29 cellular contexts compared by ENCODE assay signal in genomic region chr10:36681751-36682633, GRCh38.
DNase-seq lines count a peak whose midpoint lies in the region; FAIRE-seq and TF ChIP-seq lines count a peak whose summit lies in the region.
"Had no signal": no experiment of that assay in that cellular context is flagged by ENCODE, and none has a peak within 500 bp of the region (broad histone marks: within the 10 kb centered on the region; RNA-seq: fewer than 3 reads in every experiment).

No MANE protein-coding gene starts in this region.

- H3K4ac ChIP-seq in H1 (replicated peaks; ENCODE audit: insufficient read length, low read depth, low read length): no peak overlapping the region

- H3K9me3 ChIP-seq in H1 (ENCODE audit: insufficient read depth in 2 of 2, low read depth in 1 of 2, low read length in 1 of 2) (no peaks in the 10 kb centered on the region), mesodermal cell (ENCODE audit: control insufficient read depth, low read length) (no peaks in the 10 kb centered on the region), sigmoid colon (no peaks in the 10 kb centered on the region)
- H3K9me3 ChIP-seq: body of pancreas, gastrocnemius medialis, Peyer's patch, right lobe of liver, SJCRH30, upper lobe of left lung had no signal

- H4K20me1 ChIP-seq in H1 (replicated peaks in 1 of 2; ENCODE audit: control insufficient read depth in 1 of 2, insufficient read depth in 2 of 2, low read length in 2 of 2): no peaks in the 10 kb centered on the region

- H3K79me2 ChIP-seq in H1 (ENCODE audit: control insufficient read depth in 1 of 2, insufficient read depth in 2 of 2, low read length in 2 of 2): no peaks in the 10 kb centered on the region

- no peak overlapping the region for H3K9ac ChIP-seq in H1 (replicated peaks in 1 of 4; ENCODE audit: extremely low read depth in 1 of 4, low read depth in 3 of 4, low read length in 3 of 4)

- no peak overlapping the region for H2BK15ac ChIP-seq in H1 (ENCODE audit: low read length)

- H2BK120ac ChIP-seq in H1 (replicated peaks; ENCODE audit: low read depth, low read length): no peak overlapping the region

- H3K27me3 ChIP-seq in H1 (replicated peaks in 1 of 4; ENCODE audit: control insufficient read depth in 3 of 4, extremely low read depth in 1 of 4, insufficient read depth in 3 of 4, low read length in 3 of 4): no peaks in the 10 kb centered on the region
- no peaks in the 10 kb centered on the region for H3K27me3 ChIP-seq in sigmoid colon
- H3K27me3 ChIP-seq: body of pancreas, gastrocnemius medialis, Peyer's patch, right lobe of liver, SJCRH30, upper lobe of left lung had no signal

- no peak overlapping the region for H3K18ac ChIP-seq in H1 (ENCODE audit: extremely low read depth, low read length)

- POLR2A ChIA-PET in H1 (lab: Charles Lee; ENCODE audit: partially characterized antibody): no interaction called here

- no peaks in the 10 kb centered on the region for H3K27me3 Mint-ChIP-seq in activated naive CD4-positive, alpha-beta T cell treated with anti-CD3 and anti-CD28 coated beads for 36 hours (ENCODE audit: low read depth)
- H3K27me3 Mint-ChIP-seq: activated CD4-positive, alpha-beta T cell treated with anti-CD3 and anti-CD28 coated beads, Interleukin-2, amount 10 ng/mL, durations not matched to agents 24 days and 14 days; activated naive CD8-positive, alpha-beta T cell treated with anti-CD3 and anti-CD28 coated beads for 36 hours; CD4-positive, CD25-positive, alpha-beta regulatory T cell; memory B cell had no signal

- no peak for TF ChIP-seq RAD21 in H1 (IDR thresholded peaks at IDR 0.05 in 1 of 2, conservative IDR thresholded peaks at IDR 0.05 in 1 of 2; ENCODE audit: low read depth in 2 of 2, low read length in 2 of 2)

- intact Hi-C loops in sigmoid colon (cut with DNase I): no loop called here
- intact Hi-C loops in activated naive CD4-positive, alpha-beta T cell treated with anti-CD3 and anti-CD28 coated beads for 36 hours (cut with micrococcal nuclease): no loop called here

- no peaks in the 10 kb centered on the region for H3K36me3 Mint-ChIP-seq in activated naive CD4-positive, alpha-beta T cell treated with anti-CD3 and anti-CD28 coated beads for 36 hours (ENCODE audit: low read depth)
- H3K36me3 Mint-ChIP-seq: activated naive CD8-positive, alpha-beta T cell treated with anti-CD3 and anti-CD28 coated beads for 36 hours; CD4-positive, CD25-positive, alpha-beta regulatory T cell; memory B cell; natural killer cell had no signal

- H3K4me2 ChIP-seq in H1 (ENCODE audit: insufficient read depth in 1 of 2, low read depth in 2 of 2, low read length in 2 of 2): no peak overlapping the region

- no peaks in the 10 kb centered on the region for H3K4me1 Mint-ChIP-seq in activated naive CD4-positive, alpha-beta T cell treated with anti-CD3 and anti-CD28 coated beads for 36 hours (ENCODE audit: low read depth)
- H3K4me1 Mint-ChIP-seq: activated CD4-positive, alpha-beta T cell treated with anti-CD3 and anti-CD28 coated beads, Interleukin-2, amount 10 ng/mL, durations not matched to agents 24 days and 14 days; activated naive CD8-positive, alpha-beta T cell treated with anti-CD3 and anti-CD28 coated beads for 36 hours; CD4-positive, CD25-positive, alpha-beta regulatory T cell; memory B cell; natural killer cell had no signal

- no peak overlapping the region for H2BK20ac ChIP-seq in H1 (ENCODE audit: low read length)

- no peak overlapping the region for H2AFZ ChIP-seq in H1 (ENCODE audit: low read length)

- FAIRE-seq in HTR-8/SVneo (lab: Jason Lieb, UNC) (no peak), H1 (lab: Jason Lieb, UNC) (no peak)

- no peak overlapping the region for H3K14ac ChIP-seq in H1 (ENCODE audit: insufficient read length)

- no peak overlapping the region for H2BK5ac ChIP-seq in H1 (ENCODE audit: low read depth, low read length)

- H4K8ac ChIP-seq in H1 (ENCODE audit: extremely low read depth, insufficient read depth, low read length): no peak overlapping the region

- H2BK12ac ChIP-seq in H1 (ENCODE audit: low read depth, low read length): no peak overlapping the region

- CTCF ChIA-PET in H1 (lab: Charles Lee; ENCODE audit: partially characterized antibody): no interaction called here
- CTCF ChIA-PET in activated naive CD4-positive, alpha-beta T cell treated with anti-CD3 and anti-CD28 coated beads for 36 hours (lab: Charles Lee): interaction anchor here (0.6 kb wide), 1 partner anchor 45 kb away, joined by 3 read pairs; no protein-coding TSS in a partner anchor

- H3K56ac ChIP-seq in H1 (replicated peaks; ENCODE audit: insufficient read length, low read depth, low read length): no peak overlapping the region

- no peaks in the 10 kb centered on the region for H3K79me1 ChIP-seq in H1 (ENCODE audit: low read depth, low read length)

- no peak overlapping the region for H3K4me3 ChIP-seq in H1 (ENCODE audit: extremely low read depth in 1 of 4, insufficient read depth in 2 of 4, low read depth in 3 of 4, low read length in 4 of 4)
- H3K4me3 ChIP-seq in mesodermal cell (ENCODE audit: extremely low read depth, insufficient read depth, low read length, poor library complexity, severe bottlenecking): no peak overlapping the region
- no peak overlapping the region for H3K4me3 ChIP-seq in sigmoid colon
- H3K4me3 ChIP-seq: body of pancreas, gastrocnemius medialis, Peyer's patch, right lobe of liver, SJCRH30, upper lobe of left lung had no signal

- H3K36me3 ChIP-seq in H1 (ENCODE audit: control insufficient read depth in 2 of 4, insufficient read depth in 4 of 4, low read length in 3 of 4): no peaks in the 10 kb centered on the region
- no peaks in the 10 kb centered on the region for H3K36me3 ChIP-seq in mesodermal cell (ENCODE audit: control insufficient read depth, insufficient read depth, low read length)
- no peaks in the 10 kb centered on the region for H3K36me3 ChIP-seq in sigmoid colon
- H3K36me3 ChIP-seq: gastrocnemius medialis, Peyer's patch, right lobe of liver, SJCRH30, upper lobe of left lung had no signal

- no peaks in the 10 kb centered on the region for H3K23me2 ChIP-seq in H1 (ENCODE audit: low read depth, low read length)

- no peak for TF ChIP-seq CTCF in H1 (IDR thresholded peaks at IDR 0.05; ENCODE audit: control extremely low read depth in 1 of 3, insufficient read depth in 1 of 3, low read depth in 1 of 3, low read length in 3 of 3)
- TF ChIP-seq CTCF in sigmoid colon (IDR thresholded peaks at IDR 0.05): no peak

- DNase-seq in Caki2 (ENCODE audit: low read depth) (peak; percentile 79), HTR-8/SVneo (ENCODE audit: insufficient read length, low spot score) (peak; percentile 51), H1 (ENCODE audit: low read depth in 1 of 2, low spot score in 2 of 2) (no peak), sigmoid colon (no peak), GOT3 (lab: John Stamatoyannopoulos, UW) (no peak)
- DNase-seq in activated CD4-positive, alpha-beta T cell treated with anti-CD3 and anti-CD28 coated beads, Interleukin-2, amount 50 U/mL, for 1 hour: no peak
- DNase-seq in activated naive CD4-positive, alpha-beta T cell treated with anti-CD3 and anti-CD28 coated beads for 36 hours: no peak
- DNase-seq: activated CD4-positive, alpha-beta T cell treated with anti-CD3 and anti-CD28 coated beads, Interleukin-2, amount 10 ng/mL, durations not matched to agents 24 days and 14 days; activated naive CD8-positive, alpha-beta T cell treated with anti-CD3 and anti-CD28 coated beads for 36 hours; body of pancreas; CD4-positive, CD25-positive, alpha-beta regulatory T cell; effector memory CD4-positive, alpha-beta T cell; gastrocnemius medialis; GF-D8; hypothalamus; kidney; natural killer cell; NCI-H1105 treated with DMSO at 0.1 percent for 48 hours; NCI-H2081 treated with DMSO at 0.1 percent for 48 hours; NK-92 treated with Interleukin-12 subunit alpha and Interleukin-12 subunit beta, amount 100 ng/mL, for 24 hours; Peyer's patch; right lobe of liver; stimulated activated CD4-positive, alpha-beta T cell treated with anti-CD3 and anti-CD28 coated beads, Interleukin-15, amount 100 ng/mL, for 24 hours; stimulated activated CD8-positive, alpha-beta memory T cell treated with anti-CD3 and anti-CD28 coated beads, Interleukin-4, amount 100 ng/mL, for 48 hours; upper lobe of left lung had no signal

- no peak overlapping the region for H4K91ac ChIP-seq in H1 (replicated peaks; ENCODE audit: insufficient read length, low read length)

- H3K27ac Mint-ChIP-seq in activated naive CD4-positive, alpha-beta T cell treated with anti-CD3 and anti-CD28 coated beads for 36 hours: no peak overlapping the region
- H3K27ac Mint-ChIP-seq: activated CD4-positive, alpha-beta T cell treated with anti-CD3 and anti-CD28 coated beads, Interleukin-2, amount 10 ng/mL, durations not matched to agents 24 days and 14 days; activated naive CD8-positive, alpha-beta T cell treated with anti-CD3 and anti-CD28 coated beads for 36 hours; CD4-positive, CD25-positive, alpha-beta regulatory T cell; memory B cell; natural killer cell; T-helper 1 cell treated with Interleukin-12 subunit alpha and Interleukin-12 subunit beta and Interleukin-4 antibody, amounts not matched to agents 30 μg/mL and 1 μg/mL, for 36 hours had no signal

- no peak overlapping the region for H3K4me3 Mint-ChIP-seq in activated naive CD4-positive, alpha-beta T cell treated with anti-CD3 and anti-CD28 coated beads for 36 hours
- H3K4me3 Mint-ChIP-seq: activated CD4-positive, alpha-beta T cell treated with anti-CD3 and anti-CD28 coated beads, Interleukin-2, amount 10 ng/mL, durations not matched to agents 24 days and 14 days; activated naive CD8-positive, alpha-beta T cell treated with anti-CD3 and anti-CD28 coated beads for 36 hours; CD4-positive, CD25-positive, alpha-beta regulatory T cell; memory B cell; natural killer cell; T-helper 1 cell treated with Interleukin-12 subunit alpha and Interleukin-12 subunit beta and Interleukin-4 antibody, amounts not matched to agents 30 μg/mL and 1 μg/mL, for 36 hours had no signal

- 92% methylated on average over 4 of the region's 4 CpGs; no CpG with 5 or more reads in 1 of the 2 experiments for WGBS in H1 (ENCODE audit: extremely low coverage in 1 of 2, insufficient coverage in 1 of 2, insufficient read length in 1 of 2, insufficient replicate concordance in 2 of 2, low coverage in 1 of 2, low lambda C conversion rate in 2 of 2, missing lambda C conversion rate in 1 of 2), 2 experiments
- WGBS in mesodermal cell (ENCODE audit: insufficient coverage in 2 of 2), 2 experiments: 58 to 60% methylated on average over 2 of the region's 4 CpGs
- WGBS in sigmoid colon, 2 donors: 44 to 71% methylated on average over 4 of the region's 4 CpGs

- no peak for TF ChIP-seq EP300 in H1 (IDR thresholded peaks at IDR 0.05; ENCODE audit: borderline replicate concordance in 1 of 2, low read depth in 2 of 2, low read length in 2 of 2)
- TF ChIP-seq EP300 in sigmoid colon (IDR thresholded peaks at IDR 0.05): no peak

- H3K27ac ChIP-seq in H1 (ENCODE audit: low read depth, low read length) (no peak overlapping the region), mesodermal cell (ENCODE audit: low read depth, low read length, severe bottlenecking) (peak overlapping the region; percentile 69), sigmoid colon (no peak overlapping the region)
- H3K27ac ChIP-seq: body of pancreas, gastrocnemius medialis, Peyer's patch, right lobe of liver, SJCRH30, upper lobe of left lung had no signal

- H3K9me3 Mint-ChIP-seq in activated naive CD4-positive, alpha-beta T cell treated with anti-CD3 and anti-CD28 coated beads for 36 hours: no peaks in the 10 kb centered on the region
- H3K9me3 Mint-ChIP-seq: activated CD4-positive, alpha-beta T cell treated with anti-CD3 and anti-CD28 coated beads, Interleukin-2, amount 10 ng/mL, durations not matched to agents 24 days and 14 days; memory B cell had no signal

- TF ChIP-seq POLR2A in H1 (IDR thresholded peaks at IDR 0.05; ENCODE audit: control extremely low read depth in 1 of 2, low read depth in 2 of 2, low read length in 2 of 2): no peak
- TF ChIP-seq POLR2A in sigmoid colon (IDR thresholded peaks at IDR 0.05): no peak

- no peak overlapping the region for H3K23ac ChIP-seq in H1 (ENCODE audit: insufficient read length)

- no peaks in the 10 kb centered on the region for H3K4me1 ChIP-seq in H1 (replicated peaks in 1 of 4; ENCODE audit: control insufficient read depth in 3 of 4, insufficient read depth in 4 of 4, low read length in 3 of 4)
- H3K4me1 ChIP-seq in mesodermal cell (ENCODE audit: control insufficient read depth, insufficient read depth, low read length, poor library complexity, severe bottlenecking): peaks cover 18% of the 10 kb centered on the region
- H3K4me1 ChIP-seq in sigmoid colon: peaks cover 0 to 14% (median 4%) of the 10 kb centered on the region in 4 donors
- H3K4me1 ChIP-seq: body of pancreas, gastrocnemius medialis, Peyer's patch, SJCRH30, upper lobe of left lung had no signal

- H2AK5ac ChIP-seq in H1 (ENCODE audit: low read depth, low read length): no peak overlapping the region

- in situ Hi-C loops in Caki2 (cut with HindIII; ENCODE audit: low pct_unique_long_range_greater_than_20kb, low sequenced_read_pairs): no loop called here

- no peak overlapping the region for H4K5ac ChIP-seq in H1 (ENCODE audit: insufficient read length, low read depth, low read length)

Comparison
In these comparisons a context has a peak if more than half of its experiments do, and no peak if none do; other contexts are left out.
1. DNase-seq: peak in Caki2 (single experiment) and HTR-8/SVneo (single experiment); none in H1 (0 of 2), sigmoid colon (single experiment), activated CD4-positive, alpha-beta T cell treated with anti-CD3 and anti-CD28 coated beads, Interleukin-2, amount 50 U/mL, for 1 hour (single experiment), activated naive CD4-positive, alpha-beta T cell treated with anti-CD3 and anti-CD28 coated beads for 36 hours (single experiment) and GOT3 (single experiment).